Comparison of ENCODE assay signal across 1 cellular context in genomic region chr11:117876049-117876340, GRCh38.
TF ChIP-seq lines count a peak whose summit lies in the region.

No MANE protein-coding gene starts in this region.

TF ChIP-seq in SK-N-SH treated with all-trans-retinoic acid at 6 μM for 48 hours, 23 proteins besides CTCF, POLR2A, EP300 and RAD21 (continued from another document):
- TF ChIP-seq POU6F1 (CRISPR knock-in tag; IDR thresholded peaks at IDR 0.05; ENCODE audit: borderline replicate concordance, low read depth) = no peak
- TF ChIP-seq ZNF565 (CRISPR knock-in tag; conservative IDR thresholded peaks at IDR 0.05; ENCODE audit: low read depth) = no peak
- TF ChIP-seq TOX (CRISPR knock-in tag; IDR thresholded peaks at IDR 0.05; ENCODE audit: borderline replicate concordance) = no peak
- TF ChIP-seq ZFP3 (CRISPR knock-in tag; IDR thresholded peaks at IDR 0.05) = no peak
- TF ChIP-seq ISL1 (CRISPR knock-in tag; IDR thresholded peaks at IDR 0.05) = no peak
- TF ChIP-seq BACH2 (CRISPR knock-in tag; IDR thresholded peaks at IDR 0.05; ENCODE audit: borderline replicate concordance) = no peak
